Comparison of ENCODE assay signal across 1 cellular context in the genomic region with DNA sequence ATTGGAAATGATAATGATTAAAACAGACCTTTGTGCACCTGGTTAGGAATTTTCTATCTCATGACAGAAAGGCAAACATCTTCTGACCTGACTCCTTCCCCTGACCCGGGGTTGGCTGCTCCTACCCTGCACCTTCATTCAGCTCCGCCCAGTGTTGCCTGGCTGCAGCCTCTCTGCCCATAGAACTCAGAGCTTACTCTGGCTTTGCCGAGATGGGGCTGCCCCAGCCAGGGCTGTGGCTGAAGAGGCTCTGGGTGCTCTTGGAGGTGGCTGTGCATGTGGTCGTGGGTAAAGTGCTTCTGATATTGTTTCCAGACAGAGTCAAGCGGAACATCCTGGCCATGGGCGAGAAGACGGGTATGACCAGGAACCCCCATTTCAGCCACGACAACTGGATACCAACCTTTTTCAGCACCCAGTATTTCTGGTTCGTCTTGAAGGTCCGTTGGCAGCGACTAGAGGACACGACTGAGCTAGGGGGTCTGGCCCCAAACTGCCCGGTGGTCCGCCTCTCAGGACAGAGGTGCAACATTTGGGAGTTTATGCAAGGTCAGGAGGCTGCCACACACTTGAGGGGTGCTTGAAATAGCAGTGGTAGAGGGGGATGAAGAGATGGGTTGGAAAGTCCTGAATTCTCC.
TF ChIP-seq lines count a peak whose summit lies in the region.

A gene (plus strand): TSS at position 189 of the 638 bp plus-strand sequence. CDS start 24 bp downstream, at position 213.

TF ChIP-seq in HepG2, 621 proteins besides CTCF, POLR2A, EP300 and RAD21 (continued from another document and continues in another):
- TF ChIP-seq, protein P1, sequence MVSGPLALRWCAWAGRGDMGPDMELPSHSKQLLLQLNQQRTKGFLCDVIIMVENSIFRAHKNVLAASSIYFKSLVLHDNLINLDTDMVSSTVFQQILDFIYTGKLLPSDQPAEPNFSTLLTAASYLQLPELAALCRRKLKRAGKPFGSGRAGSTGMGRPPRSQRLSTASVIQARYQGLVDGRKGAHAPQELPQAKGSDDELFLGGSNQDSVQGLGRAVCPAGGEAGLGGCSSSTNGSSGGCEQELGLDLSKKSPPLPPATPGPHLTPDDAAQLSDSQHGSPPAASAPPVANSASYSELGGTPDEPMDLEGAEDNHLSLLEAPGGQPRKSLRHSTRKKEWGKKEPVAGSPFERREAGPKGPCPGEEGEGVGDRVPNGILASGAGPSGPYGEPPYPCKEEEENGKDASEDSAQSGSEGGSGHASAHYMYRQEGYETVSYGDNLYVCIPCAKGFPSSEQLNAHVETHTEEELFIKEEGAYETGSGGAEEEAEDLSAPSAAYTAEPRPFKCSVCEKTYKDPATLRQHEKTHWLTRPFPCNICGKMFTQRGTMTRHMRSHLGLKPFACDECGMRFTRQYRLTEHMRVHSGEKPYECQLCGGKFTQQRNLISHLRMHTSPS (CRISPR knock-in tag; IDR thresholded peaks at IDR 0.05; ENCODE audit: low read depth), result 0 out of 2 replicates have a peak, but pooled peaks have one; percentile 2
- TF ChIP-seq, protein P2, sequence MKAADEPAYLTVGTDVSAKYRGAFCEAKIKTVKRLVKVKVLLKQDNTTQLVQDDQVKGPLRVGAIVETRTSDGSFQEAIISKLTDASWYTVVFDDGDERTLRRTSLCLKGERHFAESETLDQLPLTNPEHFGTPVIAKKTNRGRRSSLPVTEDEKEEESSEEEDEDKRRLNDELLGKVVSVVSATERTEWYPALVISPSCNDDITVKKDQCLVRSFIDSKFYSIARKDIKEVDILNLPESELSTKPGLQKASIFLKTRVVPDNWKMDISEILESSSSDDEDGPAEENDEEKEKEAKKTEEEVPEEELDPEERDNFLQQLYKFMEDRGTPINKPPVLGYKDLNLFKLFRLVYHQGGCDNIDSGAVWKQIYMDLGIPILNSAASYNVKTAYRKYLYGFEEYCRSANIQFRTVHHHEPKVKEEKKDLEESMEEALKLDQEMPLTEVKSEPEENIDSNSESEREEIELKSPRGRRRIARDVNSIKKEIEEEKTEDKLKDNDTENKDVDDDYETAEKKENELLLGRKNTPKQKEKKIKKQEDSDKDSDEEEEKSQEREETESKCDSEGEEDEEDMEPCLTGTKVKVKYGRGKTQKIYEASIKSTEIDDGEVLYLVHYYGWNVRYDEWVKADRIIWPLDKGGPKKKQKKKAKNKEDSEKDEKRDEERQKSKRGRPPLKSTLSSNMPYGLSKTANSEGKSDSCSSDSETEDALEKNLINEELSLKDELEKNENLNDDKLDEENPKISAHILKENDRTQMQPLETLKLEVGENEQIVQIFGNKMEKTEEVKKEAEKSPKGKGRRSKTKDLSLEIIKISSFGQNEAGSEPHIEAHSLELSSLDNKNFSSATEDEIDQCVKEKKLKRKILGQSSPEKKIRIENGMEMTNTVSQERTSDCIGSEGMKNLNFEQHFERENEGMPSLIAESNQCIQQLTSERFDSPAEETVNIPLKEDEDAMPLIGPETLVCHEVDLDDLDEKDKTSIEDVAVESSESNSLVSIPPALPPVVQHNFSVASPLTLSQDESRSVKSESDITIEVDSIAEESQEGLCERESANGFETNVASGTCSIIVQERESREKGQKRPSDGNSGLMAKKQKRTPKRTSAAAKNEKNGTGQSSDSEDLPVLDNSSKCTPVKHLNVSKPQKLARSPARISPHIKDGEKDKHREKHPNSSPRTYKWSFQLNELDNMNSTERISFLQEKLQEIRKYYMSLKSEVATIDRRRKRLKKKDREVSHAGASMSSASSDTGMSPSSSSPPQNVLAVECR (CRISPR knock-in tag; IDR thresholded peaks at IDR 0.05; ENCODE audit: borderline replicate concordance), result peak; percentile 18; the same call in 1 of the 2 replicates
- TF ChIP-seq, protein P3, sequence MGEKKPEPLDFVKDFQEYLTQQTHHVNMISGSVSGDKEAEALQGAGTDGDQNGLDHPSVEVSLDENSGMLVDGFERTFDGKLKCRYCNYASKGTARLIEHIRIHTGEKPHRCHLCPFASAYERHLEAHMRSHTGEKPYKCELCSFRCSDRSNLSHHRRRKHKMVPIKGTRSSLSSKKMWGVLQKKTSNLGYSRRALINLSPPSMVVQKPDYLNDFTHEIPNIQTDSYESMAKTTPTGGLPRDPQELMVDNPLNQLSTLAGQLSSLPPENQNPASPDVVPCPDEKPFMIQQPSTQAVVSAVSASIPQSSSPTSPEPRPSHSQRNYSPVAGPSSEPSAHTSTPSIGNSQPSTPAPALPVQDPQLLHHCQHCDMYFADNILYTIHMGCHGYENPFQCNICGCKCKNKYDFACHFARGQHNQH (CRISPR knock-in tag; IDR thresholded peaks at IDR 0.05), result peak; percentile 17; the same call in 1 of the 2 replicates
- no peak for TF ChIP-seq ZNF549 (CRISPR knock-in tag; IDR thresholded peaks at IDR 0.05)
- TF ChIP-seq ZFY (CRISPR knock-in tag; IDR thresholded peaks at IDR 0.05), result peak; percentile 17; the same call in 1 of the 2 replicates
- TF ChIP-seq PHF20 (CRISPR knock-in tag; IDR thresholded peaks at IDR 0.05), result no peak
- TF ChIP-seq SNRNP70 (IDR thresholded peaks at IDR 0.05; ENCODE audit: low read depth, low read length), result no peak
- no peak for TF ChIP-seq EHMT2 (IDR thresholded peaks at IDR 0.05; ENCODE audit: borderline replicate concordance, low read depth, low read length)
- TF ChIP-seq YEATS4 (CRISPR knock-in tag; IDR thresholded peaks at IDR 0.05; ENCODE audit: borderline replicate concordance), result 0 out of 2 replicates have a peak, but pooled peaks have one; percentile 44
- TF ChIP-seq, protein P4, sequence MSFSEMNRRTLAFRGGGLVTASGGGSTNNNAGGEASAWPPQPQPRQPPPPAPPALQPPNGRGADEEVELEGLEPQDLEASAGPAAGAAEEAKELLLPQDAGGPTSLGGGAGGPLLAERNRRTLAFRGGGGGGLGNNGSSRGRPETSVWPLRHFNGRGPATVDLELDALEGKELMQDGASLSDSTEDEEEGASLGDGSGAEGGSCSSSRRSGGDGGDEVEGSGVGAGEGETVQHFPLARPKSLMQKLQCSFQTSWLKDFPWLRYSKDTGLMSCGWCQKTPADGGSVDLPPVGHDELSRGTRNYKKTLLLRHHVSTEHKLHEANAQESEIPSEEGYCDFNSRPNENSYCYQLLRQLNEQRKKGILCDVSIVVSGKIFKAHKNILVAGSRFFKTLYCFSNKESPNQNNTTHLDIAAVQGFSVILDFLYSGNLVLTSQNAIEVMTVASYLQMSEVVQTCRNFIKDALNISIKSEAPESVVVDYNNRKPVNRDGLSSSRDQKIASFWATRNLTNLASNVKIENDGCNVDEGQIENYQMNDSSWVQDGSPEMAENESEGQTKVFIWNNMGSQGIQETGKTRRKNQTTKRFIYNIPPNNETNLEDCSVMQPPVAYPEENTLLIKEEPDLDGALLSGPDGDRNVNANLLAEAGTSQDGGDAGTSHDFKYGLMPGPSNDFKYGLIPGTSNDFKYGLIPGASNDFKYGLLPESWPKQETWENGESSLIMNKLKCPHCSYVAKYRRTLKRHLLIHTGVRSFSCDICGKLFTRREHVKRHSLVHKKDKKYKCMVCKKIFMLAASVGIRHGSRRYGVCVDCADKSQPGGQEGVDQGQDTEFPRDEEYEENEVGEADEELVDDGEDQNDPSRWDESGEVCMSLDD (CRISPR knock-in tag; IDR thresholded peaks at IDR 0.05; ENCODE audit: borderline replicate concordance), result peak; percentile 44; the same call in 1 of the 2 replicates
- TF ChIP-seq MEIS2 (CRISPR knock-in tag; IDR thresholded peaks at IDR 0.05), result no peak
- TF ChIP-seq NFKBIZ (CRISPR knock-in tag; IDR thresholded peaks at IDR 0.05), result no peak
- TF ChIP-seq, protein P5, sequence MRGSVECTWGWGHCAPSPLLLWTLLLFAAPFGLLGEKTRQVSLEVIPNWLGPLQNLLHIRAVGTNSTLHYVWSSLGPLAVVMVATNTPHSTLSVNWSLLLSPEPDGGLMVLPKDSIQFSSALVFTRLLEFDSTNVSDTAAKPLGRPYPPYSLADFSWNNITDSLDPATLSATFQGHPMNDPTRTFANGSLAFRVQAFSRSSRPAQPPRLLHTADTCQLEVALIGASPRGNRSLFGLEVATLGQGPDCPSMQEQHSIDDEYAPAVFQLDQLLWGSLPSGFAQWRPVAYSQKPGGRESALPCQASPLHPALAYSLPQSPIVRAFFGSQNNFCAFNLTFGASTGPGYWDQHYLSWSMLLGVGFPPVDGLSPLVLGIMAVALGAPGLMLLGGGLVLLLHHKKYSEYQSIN (CRISPR knock-in tag; IDR thresholded peaks at IDR 0.05; ENCODE audit: borderline replicate concordance), result no peak
- TF ChIP-seq, protein P6, sequence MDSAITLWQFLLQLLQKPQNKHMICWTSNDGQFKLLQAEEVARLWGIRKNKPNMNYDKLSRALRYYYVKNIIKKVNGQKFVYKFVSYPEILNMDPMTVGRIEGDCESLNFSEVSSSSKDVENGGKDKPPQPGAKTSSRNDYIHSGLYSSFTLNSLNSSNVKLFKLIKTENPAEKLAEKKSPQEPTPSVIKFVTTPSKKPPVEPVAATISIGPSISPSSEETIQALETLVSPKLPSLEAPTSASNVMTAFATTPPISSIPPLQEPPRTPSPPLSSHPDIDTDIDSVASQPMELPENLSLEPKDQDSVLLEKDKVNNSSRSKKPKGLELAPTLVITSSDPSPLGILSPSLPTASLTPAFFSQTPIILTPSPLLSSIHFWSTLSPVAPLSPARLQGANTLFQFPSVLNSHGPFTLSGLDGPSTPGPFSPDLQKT (CRISPR knock-in tag; IDR thresholded peaks at IDR 0.05; ENCODE audit: borderline replicate concordance), result no peak
- TF ChIP-seq KAT7 (CRISPR knock-in tag; IDR thresholded peaks at IDR 0.05; ENCODE audit: borderline replicate concordance), result no peak
- TF ChIP-seq SIX1 (CRISPR knock-in tag; IDR thresholded peaks at IDR 0.05; ENCODE audit: borderline replicate concordance), result no peak
- TF ChIP-seq GABPB1 (CRISPR knock-in tag; IDR thresholded peaks at IDR 0.05), result no peak
- 0 out of 2 replicates have a peak, but pooled peaks have one; percentile 69 for TF ChIP-seq ZSCAN20 (CRISPR knock-in tag; IDR thresholded peaks at IDR 0.05; ENCODE audit: borderline replicate concordance)
- no peak for TF ChIP-seq ZNF788 (CRISPR knock-in tag; IDR thresholded peaks at IDR 0.05; ENCODE audit: borderline replicate concordance)
- TF ChIP-seq PITX1 (CRISPR knock-in tag; IDR thresholded peaks at IDR 0.05), result no peak
- TF ChIP-seq HNRNPUL1 (IDR thresholded peaks at IDR 0.05; ENCODE audit: low read depth, low read length), result no peak
- no peak for TF ChIP-seq MIER3 (CRISPR knock-in tag; IDR thresholded peaks at IDR 0.05; ENCODE audit: borderline replicate concordance)
- TF ChIP-seq, protein P7, sequence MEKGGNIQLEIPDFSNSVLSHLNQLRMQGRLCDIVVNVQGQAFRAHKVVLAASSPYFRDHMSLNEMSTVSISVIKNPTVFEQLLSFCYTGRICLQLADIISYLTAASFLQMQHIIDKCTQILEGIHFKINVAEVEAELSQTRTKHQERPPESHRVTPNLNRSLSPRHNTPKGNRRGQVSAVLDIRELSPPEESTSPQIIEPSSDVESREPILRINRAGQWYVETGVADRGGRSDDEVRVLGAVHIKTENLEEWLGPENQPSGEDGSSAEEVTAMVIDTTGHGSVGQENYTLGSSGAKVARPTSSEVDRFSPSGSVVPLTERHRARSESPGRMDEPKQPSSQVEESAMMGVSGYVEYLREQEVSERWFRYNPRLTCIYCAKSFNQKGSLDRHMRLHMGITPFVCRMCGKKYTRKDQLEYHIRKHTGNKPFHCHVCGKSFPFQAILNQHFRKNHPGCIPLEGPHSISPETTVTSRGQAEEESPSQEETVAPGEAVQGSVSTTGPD (CRISPR knock-in tag; IDR thresholded peaks at IDR 0.05), result no peak
- no peak for TF ChIP-seq NFRKB (IDR thresholded peaks at IDR 0.05)
- TF ChIP-seq GATAD1 (CRISPR knock-in tag; IDR thresholded peaks at IDR 0.05), result no peak
- TF ChIP-seq, protein P8, sequence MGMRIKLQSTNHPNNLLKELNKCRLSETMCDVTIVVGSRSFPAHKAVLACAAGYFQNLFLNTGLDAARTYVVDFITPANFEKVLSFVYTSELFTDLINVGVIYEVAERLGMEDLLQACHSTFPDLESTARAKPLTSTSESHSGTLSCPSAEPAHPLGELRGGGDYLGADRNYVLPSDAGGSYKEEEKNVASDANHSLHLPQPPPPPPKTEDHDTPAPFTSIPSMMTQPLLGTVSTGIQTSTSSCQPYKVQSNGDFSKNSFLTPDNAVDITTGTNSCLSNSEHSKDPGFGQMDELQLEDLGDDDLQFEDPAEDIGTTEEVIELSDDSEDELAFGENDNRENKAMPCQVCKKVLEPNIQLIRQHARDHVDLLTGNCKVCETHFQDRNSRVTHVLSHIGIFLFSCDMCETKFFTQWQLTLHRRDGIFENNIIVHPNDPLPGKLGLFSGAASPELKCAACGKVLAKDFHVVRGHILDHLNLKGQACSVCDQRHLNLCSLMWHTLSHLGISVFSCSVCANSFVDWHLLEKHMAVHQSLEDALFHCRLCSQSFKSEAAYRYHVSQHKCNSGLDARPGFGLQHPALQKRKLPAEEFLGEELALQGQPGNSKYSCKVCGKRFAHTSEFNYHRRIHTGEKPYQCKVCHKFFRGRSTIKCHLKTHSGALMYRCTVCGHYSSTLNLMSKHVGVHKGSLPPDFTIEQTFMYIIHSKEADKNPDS (CRISPR knock-in tag; IDR thresholded peaks at IDR 0.05), result no peak
- TF ChIP-seq, protein P9, sequence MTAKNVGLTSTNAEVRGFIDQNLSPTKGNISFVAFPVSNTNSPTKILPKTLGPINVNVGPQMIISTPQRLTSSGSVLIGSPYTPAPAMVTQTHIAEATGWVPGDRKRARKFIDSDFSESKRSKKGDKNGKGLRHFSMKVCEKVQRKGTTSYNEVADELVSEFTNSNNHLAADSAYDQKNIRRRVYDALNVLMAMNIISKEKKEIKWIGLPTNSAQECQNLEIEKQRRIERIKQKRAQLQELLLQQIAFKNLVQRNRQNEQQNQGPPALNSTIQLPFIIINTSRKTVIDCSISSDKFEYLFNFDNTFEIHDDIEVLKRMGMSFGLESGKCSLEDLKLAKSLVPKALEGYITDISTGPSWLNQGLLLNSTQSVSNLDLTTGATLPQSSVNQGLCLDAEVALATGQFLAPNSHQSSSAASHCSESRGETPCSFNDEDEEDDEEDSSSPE (CRISPR knock-in tag; IDR thresholded peaks at IDR 0.05), result no peak
- TF ChIP-seq, protein P10, sequence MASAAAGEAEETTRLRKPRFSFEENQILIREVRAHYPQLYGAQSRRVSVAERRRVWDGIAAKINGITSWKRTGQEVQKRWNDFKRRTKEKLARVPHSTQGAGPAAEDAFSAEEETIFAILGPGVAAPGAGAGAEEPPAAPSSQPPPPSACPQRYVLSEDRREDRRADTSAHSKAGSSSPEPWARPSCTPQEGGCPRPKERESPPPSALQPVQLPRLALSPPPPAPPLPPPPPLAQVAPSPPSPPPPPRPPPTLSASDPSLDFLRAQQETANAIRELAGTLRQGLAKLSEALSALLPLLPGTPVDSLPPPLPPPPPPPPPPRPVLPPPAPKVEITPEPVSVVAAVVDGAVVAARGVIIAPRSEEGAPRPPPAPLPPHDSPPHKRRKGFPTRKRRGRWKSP (CRISPR knock-in tag; IDR thresholded peaks at IDR 0.05), result no peak
- TF ChIP-seq SIN3A (IDR thresholded peaks at IDR 0.05; ENCODE audit: borderline replicate concordance, low read depth, low read length), result no peak
- no peak for TF ChIP-seq ZBTB21 (CRISPR knock-in tag; IDR thresholded peaks at IDR 0.05)
- TF ChIP-seq, protein P11, sequence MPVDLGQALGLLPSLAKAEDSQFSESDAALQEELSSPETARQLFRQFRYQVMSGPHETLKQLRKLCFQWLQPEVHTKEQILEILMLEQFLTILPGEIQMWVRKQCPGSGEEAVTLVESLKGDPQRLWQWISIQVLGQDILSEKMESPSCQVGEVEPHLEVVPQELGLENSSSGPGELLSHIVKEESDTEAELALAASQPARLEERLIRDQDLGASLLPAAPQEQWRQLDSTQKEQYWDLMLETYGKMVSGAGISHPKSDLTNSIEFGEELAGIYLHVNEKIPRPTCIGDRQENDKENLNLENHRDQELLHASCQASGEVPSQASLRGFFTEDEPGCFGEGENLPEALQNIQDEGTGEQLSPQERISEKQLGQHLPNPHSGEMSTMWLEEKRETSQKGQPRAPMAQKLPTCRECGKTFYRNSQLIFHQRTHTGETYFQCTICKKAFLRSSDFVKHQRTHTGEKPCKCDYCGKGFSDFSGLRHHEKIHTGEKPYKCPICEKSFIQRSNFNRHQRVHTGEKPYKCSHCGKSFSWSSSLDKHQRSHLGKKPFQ (CRISPR knock-in tag; IDR thresholded peaks at IDR 0.05; ENCODE audit: insufficient replicate concordance), result no peak
- no peak for TF ChIP-seq FOSL1 (CRISPR knock-in tag; IDR thresholded peaks at IDR 0.05; ENCODE audit: borderline replicate concordance)
- TF ChIP-seq ZSCAN21 (CRISPR knock-in tag; IDR thresholded peaks at IDR 0.05; ENCODE audit: borderline replicate concordance), result no peak
- no peak for TF ChIP-seq RCOR2 (CRISPR knock-in tag; IDR thresholded peaks at IDR 0.05)
